In the genomic region with DNA sequence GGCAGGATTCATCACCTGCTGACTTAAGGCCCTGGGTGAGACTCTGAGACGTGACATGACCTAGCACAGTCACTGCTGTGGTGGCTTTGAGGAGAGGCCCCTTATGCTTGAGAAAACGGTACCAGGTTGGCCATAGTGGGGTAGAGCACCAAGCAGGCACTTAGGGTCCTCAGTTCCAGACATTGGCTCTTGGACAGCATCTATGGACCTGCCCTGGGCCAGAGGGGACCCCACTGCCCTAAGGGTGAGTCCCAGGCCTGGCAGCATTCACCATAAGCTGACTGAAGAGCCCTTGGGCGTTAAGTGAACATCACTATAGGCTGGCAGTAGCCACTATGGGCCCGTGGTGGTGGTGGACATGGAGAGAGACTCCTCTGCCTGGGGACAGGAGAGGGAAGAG, we compare ENCODE assay signal across 13 cellular contexts.
A peak's percentile ranks its signal among the peaks of the same experiment; 100 is the strongest.
DNase-seq lines count a peak whose midpoint lies in the region; ATAC-seq and TF ChIP-seq lines count a peak whose summit lies in the region.
"Had no signal": no experiment of that assay in that cellular context is flagged by ENCODE, and none has a peak within 500 bp of the region (broad histone marks: within the 10 kb centered on the region; RNA-seq: fewer than 3 reads in every experiment).

No MANE protein-coding gene starts in this region.

- H4K20me1 ChIP-seq in H9 (ENCODE audit: control insufficient read depth, insufficient read depth, insufficient read length), result no peaks in the 10 kb centered on the region

- H2BK20ac ChIP-seq in H9 (ENCODE audit: low read depth, low read length, poor library complexity, severe bottlenecking), result no peak overlapping the region

- peaks cover 36% of the 10 kb centered on the region for H3K36me3 ChIP-seq in upper lobe of right lung
- H3K36me3 ChIP-seq: BE2C had no signal

- H3K27me3 Mint-ChIP-seq in H9 (ENCODE audit: low read depth) (no peaks in the 10 kb centered on the region), neural crest cell (ENCODE audit: low read depth) (no peaks in the 10 kb centered on the region)
- H3K27me3 Mint-ChIP-seq in central memory CD8-positive, alpha-beta T cell, result no peaks in the 10 kb centered on the region
- H3K27me3 Mint-ChIP-seq in stimulated activated naive B cell treated with anti-CD40 and anti-IgM and Interleukin-4, amounts not matched to agents 10 μg/mL and 1 μg/mL and 100 μg/mL, for 72 hours, result peaks cover 48 to 65% of the 10 kb centered on the region in 2 donors
- H3K27me3 Mint-ChIP-seq: CD4-positive, alpha-beta T cell had no signal

- H3K23me2 ChIP-seq in H9 (ENCODE audit: insufficient read length, low read depth, low read length, poor library complexity, severe bottlenecking), result no peaks in the 10 kb centered on the region

- no peak overlapping the region for H4K8ac ChIP-seq in H9 (replicated peaks; ENCODE audit: insufficient read length, low read depth, low read length)

- peaks cover 46 to 56% of the 10 kb centered on the region in 2 experiments for H3K4me1 Mint-ChIP-seq in H9
- no peaks in the 10 kb centered on the region for H3K4me1 Mint-ChIP-seq in central memory CD8-positive, alpha-beta T cell
- no peaks in the 10 kb centered on the region for H3K4me1 Mint-ChIP-seq in neural crest cell
- H3K4me1 Mint-ChIP-seq in stimulated activated naive B cell treated with anti-CD40 and anti-IgM and Interleukin-4, amounts not matched to agents 10 μg/mL and 1 μg/mL and 100 μg/mL, for 72 hours, result peaks cover 10 to 16% of the 10 kb centered on the region in 2 donors

- intact Hi-C loops in upper lobe of right lung (cut with DNase I), result no loop called here

- DNase-seq in H9 (no peak), neural crest cell (ENCODE audit: low read depth, low spot score) (no peak), upper lobe of right lung (no peak)
- no peak for DNase-seq in central memory CD8-positive, alpha-beta T cell (ENCODE audit: low spot score in 2 of 2)
- DNase-seq in stimulated activated CD8-positive, alpha-beta memory T cell treated with anti-CD3 and anti-CD28 coated beads, Interleukin-4, amount 100 ng/mL, for 48 hours, result no peak
- no peak for DNase-seq in stimulated activated naive B cell treated with anti-CD40 and anti-IgM and Interleukin-4, amounts not matched to agents 10 μg/mL and 1 μg/mL and 100 μg/mL, for 72 hours
- DNase-seq: ACHN; BE2C; C1 segment of cervical spinal cord; Caco-2; CD4-positive, alpha-beta T cell; HCEC 1CT had no signal

- no peak overlapping the region for H3K23ac ChIP-seq in H9 (ENCODE audit: insufficient read length, low read depth, low read length)

- no peak overlapping the region for H3K56ac ChIP-seq in H9 (ENCODE audit: insufficient read length, low read depth, low read length)

- WGBS in H9 (ENCODE audit: extremely low coverage, insufficient read length, low lambda C conversion rate), result no CpG with 5 or more reads among the region's 4 CpGs

- H3K18ac ChIP-seq in H9 (ENCODE audit: insufficient read length, low read depth, low read length), result no peak overlapping the region

- H2BK5ac ChIP-seq in H9 (ENCODE audit: insufficient read length, low read length), result no peak overlapping the region

- TF ChIP-seq CTCF in H9 (conservative IDR thresholded peaks at IDR 0.05) (no peak), neural crest cell (conservative IDR thresholded peaks at IDR 0.05) (no peak), upper lobe of right lung (IDR thresholded peaks at IDR 0.05) (no peak)

- H3T11ph ChIP-seq in H9 (ENCODE audit: low read length), result no peak overlapping the region

- no peak overlapping the region for H3K14ac ChIP-seq in H9 (ENCODE audit: insufficient read depth, low read length)

- no peaks in the 10 kb centered on the region for H3K79me2 ChIP-seq in H9 (ENCODE audit: insufficient read depth, low read length)

- H3K9me3 Mint-ChIP-seq in H9, result no peaks in the 10 kb centered on the region
- no peaks in the 10 kb centered on the region for H3K9me3 Mint-ChIP-seq in central memory CD8-positive, alpha-beta T cell
- H3K9me3 Mint-ChIP-seq in neural crest cell, result no peaks in the 10 kb centered on the region
- H3K9me3 Mint-ChIP-seq in stimulated activated naive B cell treated with anti-CD40 and anti-IgM and Interleukin-4, amounts not matched to agents 10 μg/mL and 1 μg/mL and 100 μg/mL, for 72 hours, result no peaks in the 10 kb centered on the region
- H3K9me3 Mint-ChIP-seq: CD4-positive, alpha-beta T cell had no signal

- H3K27me3 ChIP-seq in H9 (ENCODE audit: insufficient read depth, low read length) (no peaks in the 10 kb centered on the region), upper lobe of right lung (no peaks in the 10 kb centered on the region)
- H3K27me3 ChIP-seq: BE2C had no signal

- H3K9ac ChIP-seq in H9 (ENCODE audit: extremely low read depth, insufficient read length, low read length), result no peak overlapping the region

- no peak overlapping the region for H4K91ac ChIP-seq in H9 (ENCODE audit: insufficient read length, low read depth, low read length)

- peaks cover 10% of the 10 kb centered on the region; the same call in 1 of the 2 replicates for H3K4me1 ChIP-seq in H9 (ENCODE audit: insufficient read depth, low read length)
- peaks cover 4% of the 10 kb centered on the region for H3K4me1 ChIP-seq in upper lobe of right lung
- H3K4me1 ChIP-seq: BE2C, Caco-2 had no signal

- H2BK120ac ChIP-seq in H9 (ENCODE audit: low read depth, low read length, poor library complexity, severe bottlenecking), result no peak overlapping the region

- no peak overlapping the region for H4K5ac ChIP-seq in H9 (ENCODE audit: insufficient read length, low read depth, low read length)

- no peaks in the 10 kb centered on the region for H3K79me1 ChIP-seq in H9 (ENCODE audit: insufficient read depth, low read depth, low read length, poor library complexity, severe bottlenecking)

- no peaks in the 10 kb centered on the region for H3K9me3 ChIP-seq in H9 (ENCODE audit: control insufficient read depth, low read depth, low read length)
- no peaks in the 10 kb centered on the region for H3K9me3 ChIP-seq in upper lobe of right lung
- H3K9me3 ChIP-seq: BE2C, Caco-2 had no signal

- H2BK15ac ChIP-seq in H9 (ENCODE audit: low read depth, low read length), result no peak overlapping the region

- H2AK5ac ChIP-seq in H9 (ENCODE audit: insufficient read length, low read length), result no peak overlapping the region

- no peak overlapping the region for H3K4me2 ChIP-seq in H9 (ENCODE audit: insufficient read depth, insufficient read length, low read length)

- H2AFZ ChIP-seq in H9 (ENCODE audit: low read length), result no peak overlapping the region

- H3K36me3 Mint-ChIP-seq in H9 (ENCODE audit: insufficient read depth in 1 of 3, low read depth in 3 of 3) (peaks cover 0 to 8% (median 3%) of the 10 kb centered on the region in 3 experiments; a peak in 5 of 7 replicates), neural crest cell (ENCODE audit: low read depth) (no peaks in the 10 kb centered on the region)
- H3K36me3 Mint-ChIP-seq in central memory CD8-positive, alpha-beta T cell (ENCODE audit: insufficient read depth), result no peaks in the 10 kb centered on the region
- H3K36me3 Mint-ChIP-seq in stimulated activated naive B cell treated with anti-CD40 and anti-IgM and Interleukin-4, amounts not matched to agents 10 μg/mL and 1 μg/mL and 100 μg/mL, for 72 hours, result peaks cover 0 to 3% of the 10 kb centered on the region in 2 donors

- no peak overlapping the region for H3K4me3 ChIP-seq in upper lobe of right lung

- peak overlapping the region in 2 of 3 experiments; percentile 91 to 100; a peak in 4 of 7 replicates for H3K27ac Mint-ChIP-seq in H9
- peak overlapping the region; percentile 35 for H3K27ac Mint-ChIP-seq in central memory CD8-positive, alpha-beta T cell (ENCODE audit: low read depth)
- H3K27ac Mint-ChIP-seq in neural crest cell (ENCODE audit: unreplicated experiment), result peak overlapping the region; percentile 80
- no peak overlapping the region for H3K27ac Mint-ChIP-seq in stimulated activated naive B cell treated with anti-CD40 and anti-IgM and Interleukin-4, amounts not matched to agents 10 μg/mL and 1 μg/mL and 100 μg/mL, for 72 hours
- H3K27ac Mint-ChIP-seq: CD4-positive, alpha-beta T cell had no signal

- no peak overlapping the region for H3K4me3 Mint-ChIP-seq in H9
- H3K4me3 Mint-ChIP-seq in central memory CD8-positive, alpha-beta T cell, result no peak overlapping the region
- H3K4me3 Mint-ChIP-seq in neural crest cell, result no peak overlapping the region
- no peak overlapping the region for H3K4me3 Mint-ChIP-seq in stimulated activated naive B cell treated with anti-CD40 and anti-IgM and Interleukin-4, amounts not matched to agents 10 μg/mL and 1 μg/mL and 100 μg/mL, for 72 hours
- H3K4me3 Mint-ChIP-seq: CD4-positive, alpha-beta T cell had no signal

- no peak overlapping the region for H3K4ac ChIP-seq in H9 (ENCODE audit: low read depth, low read length)

- ATAC-seq in central memory CD8-positive, alpha-beta T cell (replicated peaks; ENCODE audit: extremely low read depth, poor library complexity, severe bottlenecking), result no peak
- ATAC-seq in upper lobe of right lung (peak; percentile 12), GM18520 (IDR thresholded peaks at IDR 0.05; ENCODE audit: unreplicated experiment) (no peak)
- no peak for ATAC-seq in stimulated activated naive B cell treated with anti-CD40 and anti-IgM and Interleukin-4, amounts not matched to agents 10 μg/mL and 1 μg/mL and 100 μg/mL, for 72 hours (replicated peaks)

- no peak overlapping the region for H3K27ac ChIP-seq in H9 (ENCODE audit: insufficient read length, low read depth, low read length)
- H3K27ac ChIP-seq in upper lobe of right lung, result no peak overlapping the region

- H2BK12ac ChIP-seq in H9 (ENCODE audit: insufficient read length, low read depth, low read length), result no peak overlapping the region
